In the genomic region with DNA sequence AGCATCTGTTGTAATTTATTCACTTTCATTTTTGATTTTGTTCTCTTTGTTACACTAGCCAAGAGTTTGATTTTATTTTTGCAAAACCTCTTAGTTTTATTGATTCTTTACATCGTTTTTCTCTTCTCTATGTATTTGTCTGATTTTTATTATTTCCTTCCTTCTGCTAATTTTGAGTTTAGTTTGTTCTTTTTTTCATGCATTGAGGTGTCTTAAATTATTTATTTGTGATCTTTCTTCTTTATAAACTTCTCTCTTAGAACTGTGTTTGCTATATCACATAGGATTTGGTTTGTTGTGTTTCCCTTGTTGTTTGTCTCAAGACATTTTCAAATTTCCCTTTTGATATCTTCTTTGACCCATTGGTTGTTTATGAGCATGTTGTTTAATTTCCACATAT, we compare ENCODE assay signal across 6 cellular contexts.
"Had no signal": no experiment of that assay in that cellular context is flagged by ENCODE, and none has a peak within 500 bp of the region (broad histone marks: within the 10 kb centered on the region; RNA-seq: fewer than 3 reads in every experiment).

No MANE protein-coding gene starts in this region.

- FAIRE-seq: HTR-8/SVneo, K562 had no signal

- DNase-seq: IMR-90, KBM-7, KG1 had no signal

- H3K27ac ChIP-seq: HL-60 had no signal

- ATAC-seq: K562 had no signal

- H3K4me3 ChIP-seq: K562 had no signal
